ENCODE assay signal across 8 cellular contexts in genomic region chr9:97633859-97634485, GRCh38. TPM values are rescaled to one million over a fixed set of nuclear protein-coding genes. Genes with fewer than 3 reads are reported as not detected.
A peak's percentile ranks its signal among the peaks of the same experiment; 100 is the strongest.
DNase-seq lines count a peak whose midpoint lies in the region; ATAC-seq and TF ChIP-seq lines count a peak whose summit lies in the region.

No MANE protein-coding gene starts in this region.

- peaks cover 22% of the 10 kb centered on the region for H3K36me3 Mint-ChIP-seq in activated CD8-positive, alpha-beta T cell treated with anti-CD3 and anti-CD28 coated beads, Interleukin-2, amount 10 ng/mL, durations not matched to agents 7 days and 5 days (ENCODE audit: low read depth)

- H3K4me3 ChIP-seq in heart left ventricle (peak overlapping the region; percentile 50 to 98 (median 76)), sigmoid colon (peak overlapping the region; percentile 73 to 91 (median 79))

- peaks cover 6 to 66% (median 49%) of the 10 kb centered on the region in 12 donors for H3K4me1 ChIP-seq in heart left ventricle
- peaks cover 0 to 66% (median 36%) of the 10 kb centered on the region in 4 donors for H3K4me1 ChIP-seq in sigmoid colon

- no peak for TF ChIP-seq EP300 in sigmoid colon (IDR thresholded peaks at IDR 0.05)

- CTCF ChIA-PET in GM10248 (lab: Yijun Ruan, JAX) = interaction anchor here (0.7 to 7.6 kb wide), 9 partner anchors 11 to 165 kb away, joined by 3 to 88 read pairs (median 6); partner anchors contain the start of gene TMOD1
- CTCF ChIA-PET in activated CD8-positive, alpha-beta T cell treated with anti-CD3 and anti-CD28 coated beads, Interleukin-2, amount 10 ng/mL, durations not matched to agents 7 days and 5 days (lab: Charles Lee) = interaction anchor here (0.7 to 3.1 kb wide), 10 partner anchors 9 to 779 kb away, joined by 3 to 19 read pairs (median 6); partner anchors contain the start of genes TDRD7, TMOD1, XPA and ZNF782

- H3K9me3 Mint-ChIP-seq in activated CD8-positive, alpha-beta T cell treated with anti-CD3 and anti-CD28 coated beads, Interleukin-2, amount 10 ng/mL, durations not matched to agents 7 days and 5 days (ENCODE audit: insufficient read depth) = no peaks in the 10 kb centered on the region

- H3K4me1 Mint-ChIP-seq in activated CD8-positive, alpha-beta T cell treated with anti-CD3 and anti-CD28 coated beads, Interleukin-2, amount 10 ng/mL, durations not matched to agents 7 days and 5 days (ENCODE audit: low read depth) = peaks cover 36% of the 10 kb centered on the region

- H3K36me3 ChIP-seq in heart left ventricle = peaks cover 0 to 4% (median 0%) of the 10 kb centered on the region in 9 donors
- no peaks in the 10 kb centered on the region for H3K36me3 ChIP-seq in sigmoid colon

- no peaks in the 10 kb centered on the region for H3K9me3 ChIP-seq in heart left ventricle
- H3K9me3 ChIP-seq in sigmoid colon = no peaks in the 10 kb centered on the region

- intact Hi-C loops in heart left ventricle (cut with DNase I) = loop anchor here in 3 of 10 donors (5.0 to 10.0 kb wide), 3 partner anchors 51 to 351 kb away; partner anchors contain the start of gene ANP32B (in 2 of the 3)
- intact Hi-C loops in sigmoid colon (cut with DNase I) = loop anchor here (2.0 to 10.0 kb wide), 3 partner anchors 289 to 779 kb away; partner anchors contain the start of genes ANP32B, TRMO and ZNF782
- intact Hi-C loops in posterior vena cava (cut with DNase I) = no loop called here

- POLR2A ChIA-PET in GM10248 (lab: Yijun Ruan, JAX) = interaction anchor here (0.6 to 1.2 kb wide), 4 partner anchors 12 to 289 kb away, joined by 3 to 5 read pairs (median 4); partner anchors contain the start of gene TRMO
- POLR2A ChIA-PET in activated CD8-positive, alpha-beta T cell treated with anti-CD3 and anti-CD28 coated beads, Interleukin-2, amount 10 ng/mL, durations not matched to agents 7 days and 5 days (lab: Charles Lee) = interaction anchor here (0.6 to 3.2 kb wide), 15 partner anchors 10 to 1267 kb away, joined by 3 to 17 read pairs (median 3); partner anchors contain the start of genes TRMO and XPA

- peak overlapping the region; percentile 100 for H3K27ac Mint-ChIP-seq in activated CD8-positive, alpha-beta T cell treated with anti-CD3 and anti-CD28 coated beads, Interleukin-2, amount 10 ng/mL, durations not matched to agents 7 days and 5 days

- WGBS in heart left ventricle, 4 donors = 0 to 1% (median 0%) methylated on average over 19 to 42 of the region's 42 CpGs
- 0% methylated on average over 42 of the region's 42 CpGs for WGBS in sigmoid colon, 2 donors

- TF ChIP-seq CTCF in GM10248 (IDR thresholded peaks at IDR 0.05; ENCODE audit: control extremely low read depth, extremely low read depth, low read depth, missing control alignments) (no peak), heart left ventricle (IDR thresholded peaks at IDR 0.05) (no peak), sigmoid colon (IDR thresholded peaks at IDR 0.05) (no peak)

- TF ChIP-seq POLR2A in heart left ventricle (IDR thresholded peaks at IDR 0.05) (no peak), sigmoid colon (IDR thresholded peaks at IDR 0.05) (peak in 1 of 2 donors; percentile 23)

- H3K4me3 Mint-ChIP-seq in activated CD8-positive, alpha-beta T cell treated with anti-CD3 and anti-CD28 coated beads, Interleukin-2, amount 10 ng/mL, durations not matched to agents 7 days and 5 days = peak overlapping the region; percentile 86

- peak; percentile 2 for ATAC-seq in HG03025 (IDR thresholded peaks at IDR 0.05; ENCODE audit: low FRiP score, unreplicated experiment)
- ATAC-seq in activated CD8-positive, alpha-beta T cell treated with anti-CD3 and anti-CD28 coated beads, Interleukin-2, amount 10 ng/mL, durations not matched to agents 7 days and 5 days = peak; percentile 2
- peak in 1 of 4 donors; percentile 1 for ATAC-seq in heart left ventricle
- ATAC-seq in GM19328 (IDR thresholded peaks at IDR 0.05; ENCODE audit: unreplicated experiment) = no peak

- DNase-seq in GM10248 (ENCODE audit: extremely low spot score) (peak; percentile 16), heart left ventricle (no peak), sigmoid colon (no peak), posterior vena cava (ENCODE audit: low spot score) (no peak), NCI-H187 treated with DMSO at 0.1 percent for 48 hours (lab: John Stamatoyannopoulos, UW) (no peak)
- peak; percentile 34 for DNase-seq in activated CD8-positive, alpha-beta T cell treated with anti-CD3 and anti-CD28 coated beads, Interleukin-2, amount 10 ng/mL, durations not matched to agents 7 days and 5 days

- no peaks in the 10 kb centered on the region for H3K27me3 Mint-ChIP-seq in activated CD8-positive, alpha-beta T cell treated with anti-CD3 and anti-CD28 coated beads, Interleukin-2, amount 10 ng/mL, durations not matched to agents 7 days and 5 days (ENCODE audit: low read depth)

- H3K27me3 ChIP-seq in heart left ventricle (no peaks in the 10 kb centered on the region), sigmoid colon (no peaks in the 10 kb centered on the region)

- H3K27ac ChIP-seq in heart left ventricle = peak overlapping the region; percentile 86 to 98 (median 96)
- H3K27ac ChIP-seq in sigmoid colon = peak overlapping the region; percentile 85 to 98 (median 94)

RNA-seq across cellular contexts. Expression of gene NCBP1, which starts 0.4 kb away (rescaled TPM):
- 10 to 100 TPM; 45.1 to 45.9 TPM for total RNA-seq in activated CD8-positive, alpha-beta T cell treated with anti-CD3 and anti-CD28 coated beads, Interleukin-2, amount 10 ng/mL, durations not matched to agents 7 days and 5 days
- total RNA-seq in heart left ventricle (10 to 100 TPM; 13.9 to 22.4 (median 19.7) TPM), sigmoid colon (10 to 100 TPM; 13.9 to 20.2 (median 18.7) TPM), posterior vena cava (10 to 100 TPM; 19.6 to 24.7 TPM)
- polyA plus RNA-seq in heart left ventricle (10 to 100 TPM in 1 of 2 donors, 1 to 10 TPM in 1; 6.9 to 17.2 TPM), sigmoid colon (10 to 100 TPM in 2 of 3 donors, 1 to 10 TPM in 1; 7.8 to 15.9 (median 12.5) TPM)

RNA-seq across cellular contexts. Expression of gene TSTD2, which starts 0.8 kb away (rescaled TPM):
- total RNA-seq in activated CD8-positive, alpha-beta T cell treated with anti-CD3 and anti-CD28 coated beads, Interleukin-2, amount 10 ng/mL, durations not matched to agents 7 days and 5 days = 10 to 100 TPM; 13.0 to 15.6 TPM
- 10 to 100 TPM; 16.5 to 32.9 (median 22.4) TPM for total RNA-seq in heart left ventricle
- polyA plus RNA-seq in heart left ventricle = 10 to 100 TPM; 10.5 to 14.6 TPM
- total RNA-seq in sigmoid colon = 10 to 100 TPM; 15.5 to 31.2 (median 24.9) TPM
- 10 to 100 TPM in 1 of 3 donors, 1 to 10 TPM in 2; 8.4 to 12.5 (median 10.0) TPM for polyA plus RNA-seq in sigmoid colon
- total RNA-seq in posterior vena cava = 10 to 100 TPM; 16.9 to 18.6 TPM

Comparison
In these comparisons a context has a peak if more than half of its experiments do, and no peak if none do; other contexts are left out.
1. DNase-seq: peak in GM10248 (single experiment) and activated CD8-positive, alpha-beta T cell treated with anti-CD3 and anti-CD28 coated beads, Interleukin-2, amount 10 ng/mL, durations not matched to agents 7 days and 5 days (single experiment); none in heart left ventricle (0 of 5), sigmoid colon (single experiment), posterior vena cava (single experiment) and NCI-H187 treated with DMSO at 0.1 percent for 48 hours (single experiment).